ENCODE assay signal across 24 cellular contexts in genomic region chr22:38302906-38303305, GRCh38. TPM values are rescaled to one million over a fixed set of nuclear protein-coding genes. Genes with fewer than 3 reads are reported as not detected.
DNase-seq lines count a peak whose midpoint lies in the region; ATAC-seq and TF ChIP-seq lines count a peak whose summit lies in the region.
"Had no signal": no experiment of that assay in that cellular context is flagged by ENCODE, and none has a peak within 500 bp of the region (broad histone marks: within the 10 kb centered on the region; RNA-seq: fewer than 3 reads in every experiment).

No MANE protein-coding gene starts in this region.

- H3K14ac ChIP-seq in trophoblast cell (ENCODE audit: low read length): no peak overlapping the region

- WGBS in right cardiac atrium: 91% methylated on average over 19 of the region's 19 CpGs
- no CpG with 5 or more reads among the region's 19 CpGs for WGBS in trophoblast cell (ENCODE audit: extremely low coverage, insufficient coverage, insufficient read length)
- 95% methylated on average over 19 of the region's 19 CpGs for WGBS in sigmoid colon, 2 donors
- 98% methylated on average over 16 of the region's 19 CpGs; no CpG with 5 or more reads in 1 of the 2 donors for WGBS in transverse colon (ENCODE audit: low coverage in 1 of 2), 2 donors

- H2BK12ac ChIP-seq in trophoblast cell (ENCODE audit: low read length): no peak overlapping the region

- intact Hi-C loops in right cardiac atrium (cut with DNase I): no loop called here
- intact Hi-C loops in breast epithelium (cut with DNase I; ENCODE audit: low total_unique reads): no loop called here
- intact Hi-C loops in sigmoid colon (cut with DNase I): no loop called here
- intact Hi-C loops in transverse colon (cut with DNase I; ENCODE audit: low total_unique reads): no loop called here

- H3K9me3 ChIP-seq in right atrium auricular region (no peaks in the 10 kb centered on the region), right cardiac atrium (ENCODE audit: control insufficient read depth, low read length) (no peaks in the 10 kb centered on the region), breast epithelium (no peaks in the 10 kb centered on the region), trophoblast cell (ENCODE audit: insufficient read depth, low read depth, low read length) (no peaks in the 10 kb centered on the region), sigmoid colon (no peaks in the 10 kb centered on the region), transverse colon (no peaks in the 10 kb centered on the region)

- peak overlapping the region; percentile 17 for H3K4ac ChIP-seq in trophoblast cell (ENCODE audit: low read depth, low read length)

- peaks cover 0 to 59% of the 10 kb centered on the region in 2 donors for H3K4me1 ChIP-seq in right atrium auricular region
- peaks cover 16% of the 10 kb centered on the region for H3K4me1 ChIP-seq in right cardiac atrium (ENCODE audit: control insufficient read depth, insufficient read depth, low read length)
- peaks cover 1 to 37% of the 10 kb centered on the region in 2 donors for H3K4me1 ChIP-seq in breast epithelium
- peaks cover 27 to 34% of the 10 kb centered on the region in 2 experiments for H3K4me1 ChIP-seq in trophoblast cell (ENCODE audit: control insufficient read depth in 1 of 2, insufficient read depth in 2 of 2, low read length in 2 of 2)
- H3K4me1 ChIP-seq in sigmoid colon: peaks cover 0 to 45% (median 37%) of the 10 kb centered on the region in 4 donors
- peaks cover 17 to 41% (median 25%) of the 10 kb centered on the region in 4 donors for H3K4me1 ChIP-seq in transverse colon

- no peak overlapping the region for H2BK120ac ChIP-seq in trophoblast cell (ENCODE audit: insufficient read depth, low read length, poor library complexity)

- H3K18ac ChIP-seq in trophoblast cell (ENCODE audit: low read length): no peak overlapping the region

- H3K27me3 ChIP-seq in right atrium auricular region (no peaks in the 10 kb centered on the region), right cardiac atrium (ENCODE audit: control insufficient read depth, insufficient read depth) (no peaks in the 10 kb centered on the region), breast epithelium (no peaks in the 10 kb centered on the region), trophoblast cell (ENCODE audit: insufficient read depth, low read length) (no peaks in the 10 kb centered on the region), sigmoid colon (no peaks in the 10 kb centered on the region), transverse colon (no peaks in the 10 kb centered on the region)

- ATAC-seq in right cardiac atrium: no peak
- ATAC-seq: HCT116, Panc1 had no signal

- no peak for TF ChIP-seq CTCF in right atrium auricular region (IDR thresholded peaks at IDR 0.05)
- TF ChIP-seq CTCF in breast epithelium (IDR thresholded peaks at IDR 0.05): no peak
- TF ChIP-seq CTCF in sigmoid colon (IDR thresholded peaks at IDR 0.05): no peak
- no peak for TF ChIP-seq CTCF in transverse colon (IDR thresholded peaks at IDR 0.05)

- no peak overlapping the region for H2BK5ac ChIP-seq in trophoblast cell (ENCODE audit: low read depth, low read length, poor library complexity)

- no peak overlapping the region for H2AK5ac ChIP-seq in trophoblast cell (ENCODE audit: low read length)

- peaks cover 10% of the 10 kb centered on the region for H3K79me2 ChIP-seq in trophoblast cell (ENCODE audit: control insufficient read depth, insufficient read depth, low read length, poor library complexity)

- H3K23ac ChIP-seq in trophoblast cell (ENCODE audit: low read length): no peak overlapping the region

- TF ChIP-seq POLR2A in breast epithelium (IDR thresholded peaks at IDR 0.05) (no peak), sigmoid colon (IDR thresholded peaks at IDR 0.05) (no peak), transverse colon (IDR thresholded peaks at IDR 0.05) (no peak)

- no peak for DNase-seq in right atrium auricular region (ENCODE audit: low spot score)
- no peak for DNase-seq in right cardiac atrium
- no peak for DNase-seq in breast epithelium (ENCODE audit: low spot score in 2 of 2)
- DNase-seq in trophoblast cell: no peak
- DNase-seq in activated CD8-positive, alpha-beta memory T cell treated with anti-CD3 and anti-CD28 coated beads, Interleukin-2, amount 50 U/mL, for 4 hours: no peak
- no peak for DNase-seq in sigmoid colon
- DNase-seq in transverse colon: no peak
- no peak for DNase-seq in T-helper 1 cell
- DNase-seq: AML-193; C1 segment of cervical spinal cord; CD4-positive, alpha-beta memory T cell; COR-L47; NCI-H1048; NCI-H1417; NCI-H1694; NCI-H2029 treated with DMSO at 0.1 percent for 48 hours; NCI-H446 treated with DMSO at 0.1 percent for 48 hours; NCI-H526; SIG-M5 had no signal

- no peak overlapping the region for H2AFZ ChIP-seq in trophoblast cell (ENCODE audit: insufficient read depth, low read length, poor library complexity)

- TF ChIP-seq EP300 in sigmoid colon (IDR thresholded peaks at IDR 0.05) (no peak), transverse colon (IDR thresholded peaks at IDR 0.05; ENCODE audit: low read depth) (no peak)

- H4K91ac ChIP-seq in trophoblast cell (ENCODE audit: low read depth, low read length): no peak overlapping the region

- H3K36me3 ChIP-seq in right atrium auricular region (peaks cover 56% of the 10 kb centered on the region), breast epithelium (peaks cover 3% of the 10 kb centered on the region), trophoblast cell (ENCODE audit: control insufficient read depth in 1 of 2, insufficient read depth in 2 of 2, low read length in 2 of 2) (peaks cover 67 to 73% of the 10 kb centered on the region in 2 experiments), sigmoid colon (peaks cover 52 to 61% (median 56%) of the 10 kb centered on the region in 4 donors), transverse colon (peaks cover 0 to 48% (median 23%) of the 10 kb centered on the region in 4 donors)

- no peak overlapping the region for H3K4me2 ChIP-seq in trophoblast cell (ENCODE audit: low read length)
- H3K4me2 ChIP-seq: KMS-11 had no signal

- H4K12ac ChIP-seq in trophoblast cell (ENCODE audit: low read depth, low read length): no peak overlapping the region

- H3K27ac ChIP-seq in right atrium auricular region (peak overlapping the region; percentile 56 to 65), right cardiac atrium (ENCODE audit: low read length) (no peak overlapping the region), breast epithelium (peak overlapping the region; percentile 11 to 84), trophoblast cell (ENCODE audit: low read depth, low read length) (no peak overlapping the region), sigmoid colon (peak overlapping the region in 1 of 4 donors; percentile 14), transverse colon (no peak overlapping the region)
- H3K27ac ChIP-seq: HL-60, KMS-11, SK-N-MC had no signal

- peaks cover 15% of the 10 kb centered on the region for H3K79me1 ChIP-seq in trophoblast cell (ENCODE audit: low read length)

- no peak overlapping the region for H4K8ac ChIP-seq in trophoblast cell (ENCODE audit: low read depth, low read length)

- no peak overlapping the region for H3K9ac ChIP-seq in trophoblast cell (ENCODE audit: low read length)
- H3K9ac ChIP-seq: KMS-11 had no signal

- H3K4me3 ChIP-seq in right atrium auricular region (no peak overlapping the region), right cardiac atrium (ENCODE audit: low read length) (no peak overlapping the region), breast epithelium (no peak overlapping the region), trophoblast cell (ENCODE audit: low read depth, low read length) (no peak overlapping the region), sigmoid colon (no peak overlapping the region), transverse colon (no peak overlapping the region)
- H3K4me3 ChIP-seq: SK-N-MC had no signal

- in situ Hi-C loops in transverse colon (cut with MboI; ENCODE audit: low pct_ligation_motif_present in 1 of 4, low pct_unique_long_range_greater_than_20kb in 1 of 4, low sequenced_read_pairs in 3 of 4): loop anchor here in 1 of 4 donors (25.0 kb wide), 1 partner anchor 109 kb away; no protein-coding TSS in a partner anchor

RNA-seq across cellular contexts. Expression of gene CSNK1E, which starts 14.3 kb away (rescaled TPM):
- 10 to 100 TPM; 41.8 to 78.8 TPM for total RNA-seq in right atrium auricular region
- 10 to 100 TPM; 69.7 to 88.6 (median 81.0) TPM for total RNA-seq in right cardiac atrium
- 76.3 TPM for polyA plus RNA-seq in right cardiac atrium
- 100 to 1,000 TPM in 2 of 3 donors, 10 to 100 TPM in 1; 83.0 to 147 (median 117) TPM for total RNA-seq in breast epithelium
- 172 and 176 TPM in 2 replicates for polyA plus RNA-seq in trophoblast cell (2013)
- 100 to 1,000 TPM in 1 of 4 donors, 10 to 100 TPM in 3; 60.6 to 116 (median 73.3) TPM for total RNA-seq in sigmoid colon
- 10 to 100 TPM; 33.6 to 82.8 (median 35.1) TPM for polyA plus RNA-seq in sigmoid colon
- total RNA-seq in transverse colon: 100 to 1,000 TPM in 2 of 4 donors, 10 to 100 TPM in 2; 47.9 to 179 (median 106) TPM

RNA-seq across cellular contexts. Expression of gene TMEM184B, which starts 30.1 kb away (rescaled TPM):
- total RNA-seq in right atrium auricular region: 10 to 100 TPM; 51.2 to 76.1 TPM
- total RNA-seq in right cardiac atrium: 10 to 100 TPM; 48.2 to 55.8 (median 49.5) TPM
- polyA plus RNA-seq in right cardiac atrium: 32.2 TPM
- total RNA-seq in breast epithelium: 10 to 100 TPM; 30.6 to 49.5 (median 42.4) TPM
- polyA plus RNA-seq in trophoblast cell (2013): 88.3 and 94.8 TPM in 2 replicates
- total RNA-seq in sigmoid colon: 10 to 100 TPM; 42.6 to 96.4 (median 68.1) TPM
- polyA plus RNA-seq in sigmoid colon: 10 to 100 TPM in 1 of 3 donors, 1 to 10 TPM in 2; 7.2 to 34.3 (median 8.1) TPM
- 10 to 100 TPM; 18.7 to 88.4 (median 41.1) TPM for total RNA-seq in transverse colon

Comparison
In these comparisons a context has a peak if more than half of its experiments do, and no peak if none do; other contexts are left out.
1. H3K27ac ChIP-seq: peak in right atrium auricular region (2 of 2) and breast epithelium (2 of 2); none in right cardiac atrium (single experiment), trophoblast cell (single experiment) and transverse colon (0 of 4).